Comparison of ENCODE assay signal across 13 cellular contexts in the genomic region with DNA sequence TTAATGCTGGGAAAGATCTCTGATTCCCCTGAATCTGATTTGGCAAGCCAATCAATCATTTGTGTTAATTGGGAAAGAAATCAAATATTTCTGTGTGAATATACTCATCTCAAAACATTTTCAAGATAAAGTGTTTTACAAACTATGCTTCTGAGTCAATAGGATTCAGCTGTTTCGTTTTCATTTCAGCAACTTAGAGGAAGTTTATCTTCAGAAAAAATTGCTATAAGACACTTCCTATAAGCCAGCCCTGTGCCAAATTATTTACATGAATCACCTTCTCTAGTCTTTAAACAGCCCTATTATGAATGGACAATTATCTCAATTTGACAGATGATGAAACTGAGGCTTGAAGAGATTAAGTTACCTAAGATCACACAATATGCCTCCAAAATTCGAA. TPM values are rescaled to one million over a fixed set of nuclear protein-coding genes. Genes with fewer than 3 reads are reported as not detected.
A peak's percentile ranks its signal among the peaks of the same experiment; 100 is the strongest.
DNase-seq lines count a peak whose midpoint lies in the region; ATAC-seq, FAIRE-seq and TF ChIP-seq lines count a peak whose summit lies in the region.
"Had no signal": no experiment of that assay in that cellular context is flagged by ENCODE, and none has a peak within 500 bp of the region (broad histone marks: within the 10 kb centered on the region; RNA-seq: fewer than 3 reads in every experiment).

No MANE protein-coding gene starts in this region.

- BruUV-seq in GM12878 (replicated peaks; lab: Mats Ljungman, UMichigan) = no TSS peak

- 25% methylated on average over 2 of the region's 2 CpGs for WGBS in GM12878 (ENCODE audit: insufficient coverage, insufficient replicate concordance, low lambda C conversion rate, missing lambda C conversion rate)
- 66 to 72% methylated on average over 2 of the region's 2 CpGs for WGBS in aorta, 2 donors

- H3K27ac ChIP-seq in CD8-positive, alpha-beta T cell (ENCODE audit: low read depth, low read length) = no peak overlapping the region
- H3K27ac ChIP-seq in GM12878 (ENCODE audit: control insufficient read depth, insufficient read depth) = 0 out of 2 replicates have a peak overlapping the region, but pooled peaks have one; percentile 9
- H3K27ac ChIP-seq in aorta (ENCODE audit: low read depth in 1 of 2, low read length in 2 of 2) = no peak overlapping the region
- H3K27ac ChIP-seq: testis had no signal

- no peak for ATAC-seq in CD8-positive, alpha-beta T cell
- ATAC-seq in HG03159 (IDR thresholded peaks at IDR 0.05; ENCODE audit: unreplicated experiment) = peak; percentile 76
- peak; percentile 61 for ATAC-seq in GM12878
- no peak for ATAC-seq in aorta (ENCODE audit: low FRiP score)

- no peaks in the 10 kb centered on the region for H3K36me3 Mint-ChIP-seq in CD8-positive, alpha-beta T cell
- H3K36me3 Mint-ChIP-seq: mesothelial cell of epicardium had no signal

- no peak for TF ChIP-seq RAD21 in GM12878 (IDR thresholded peaks at IDR 0.05; ENCODE audit: insufficient read depth, low read depth, low read length)

- no peaks in the 10 kb centered on the region for H3K27me3 ChIP-seq in CD8-positive, alpha-beta T cell (ENCODE audit: insufficient read depth, low read length)
- H3K27me3 ChIP-seq in GM12878 (replicated peaks in 1 of 2; ENCODE audit: control insufficient read depth in 2 of 2, insufficient read depth in 2 of 2, low read length in 1 of 2) (no peaks in the 10 kb centered on the region), aorta (ENCODE audit: control insufficient read depth in 1 of 2, insufficient read depth in 2 of 2, low read length in 1 of 2) (no peaks in the 10 kb centered on the region)
- H3K27me3 ChIP-seq: testis had no signal

- H4K20me1 ChIP-seq in GM12878 (ENCODE audit: control insufficient read depth, insufficient read depth) = no peaks in the 10 kb centered on the region

- SMC1A ChIA-PET in GM12878 (lab: Charles Lee; ENCODE audit: uncharacterized antibody, unreplicated experiment) = interaction anchor here (1.0 to 1.6 kb wide), 3 partner anchors 10 to 28 kb away, joined by 3 to 5 read pairs (median 4); no protein-coding TSS in a partner anchor

- no peaks in the 10 kb centered on the region for H3K27me3 Mint-ChIP-seq in CD8-positive, alpha-beta T cell (ENCODE audit: low read depth)

- TF ChIP-seq POLR2A in GM12878 (IDR thresholded peaks at IDR 0.05; ENCODE audit: low read depth, low read length) = no peak

- no peaks in the 10 kb centered on the region for H3K36me3 ChIP-seq in CD8-positive, alpha-beta T cell (ENCODE audit: insufficient read depth, low read length)
- H3K36me3 ChIP-seq in GM12878 (ENCODE audit: control insufficient read depth in 2 of 2, insufficient read depth in 2 of 2, low read length in 1 of 2) (no peaks in the 10 kb centered on the region), aorta (ENCODE audit: control insufficient read depth in 1 of 2, insufficient read depth in 2 of 2, low read length in 1 of 2) (no peaks in the 10 kb centered on the region)

- TF ChIP-seq EP300 in GM12878 (IDR thresholded peaks at IDR 0.05; ENCODE audit: borderline replicate concordance in 1 of 2, control insufficient read depth in 1 of 2, low read depth in 2 of 2, low read length in 2 of 2) = no peak

- peak overlapping the region; percentile 67 for H3K27ac Mint-ChIP-seq in CD8-positive, alpha-beta T cell
- H3K27ac Mint-ChIP-seq: mesothelial cell of epicardium had no signal

- in situ Hi-C loops in GM12878 (cut with MboI) = no loop called here

- H3K4me3 ChIP-seq in CD8-positive, alpha-beta T cell (ENCODE audit: low read depth, low read length) = no peak overlapping the region
- H3K4me3 ChIP-seq in GM12878 (peak overlapping the region; percentile 22; the same call in 1 of the 2 replicates), aorta (ENCODE audit: low read length in 2 of 2) (no peak overlapping the region)
- H3K4me3 ChIP-seq: smooth muscle cell, testis had no signal

- H3K9me3 ChIP-seq in CD8-positive, alpha-beta T cell (ENCODE audit: low read length) = no peaks in the 10 kb centered on the region
- H3K9me3 ChIP-seq in GM12878 (replicated peaks; ENCODE audit: control insufficient read depth, insufficient read depth, low read length) = no peaks in the 10 kb centered on the region
- H3K9me3 ChIP-seq in aorta (ENCODE audit: control insufficient read depth, low read length) = no peaks in the 10 kb centered on the region
- H3K9me3 ChIP-seq: testis had no signal

- H3K9me3 Mint-ChIP-seq in CD8-positive, alpha-beta T cell = no peaks in the 10 kb centered on the region
- H3K9me3 Mint-ChIP-seq: mesothelial cell of epicardium had no signal

- no peak for TF ChIP-seq CTCF in CD8-positive, alpha-beta T cell (IDR thresholded peaks at IDR 0.05)
- TF ChIP-seq CTCF in GM12878 (IDR thresholded peaks at IDR 0.05 in 2 of 3, conservative IDR thresholded peaks at IDR 0.05 in 1 of 3; ENCODE audit: control insufficient read depth in 2 of 3, extremely low read depth in 1 of 3, insufficient read depth in 1 of 3, low read depth in 3 of 3, low read length in 3 of 3) = no peak

- CTCF ChIA-PET in CD8-positive, alpha-beta T cell (lab: Charles Lee) = interaction anchor here (0.9 to 1.6 kb wide), 3 partner anchors 14 to 93 kb away, joined by 3 to 5 read pairs (median 3); no protein-coding TSS in a partner anchor
- CTCF ChIA-PET in GM12878 (lab: Yijun Ruan, JAX) = interaction anchor here (2.2 kb wide), 1 partner anchor 28 kb away, joined by 8 read pairs; no protein-coding TSS in a partner anchor

- H3K4me3 Mint-ChIP-seq in CD8-positive, alpha-beta T cell = peak overlapping the region; percentile 69
- H3K4me3 Mint-ChIP-seq: mesothelial cell of epicardium had no signal

- H3K79me2 ChIP-seq in GM12878 (ENCODE audit: control insufficient read depth, insufficient read depth, low read length) = no peaks in the 10 kb centered on the region

- H3K4me2 ChIP-seq in GM12878 (ENCODE audit: control insufficient read depth, insufficient read depth) = peak overlapping the region; percentile 61
- H3K4me2 ChIP-seq: smooth muscle cell had no signal

- H3K4me1 Mint-ChIP-seq in CD8-positive, alpha-beta T cell (ENCODE audit: low read depth) = peaks cover 22% of the 10 kb centered on the region

- DNase-seq in CD8-positive, alpha-beta T cell = no peak
- no peak for DNase-seq in GM12878 (ENCODE audit: low read depth, low spot score)
- no peak for DNase-seq in OCI-M2 (lab: John Stamatoyannopoulos, UW; ENCODE audit: unreplicated experiment)
- no peak for DNase-seq in GOT3 (lab: John Stamatoyannopoulos, UW)
- no peak for DNase-seq in aorta
- DNase-seq: DMS 273 treated with DMSO at 0.1 percent for 48 hours, NCI-H187 treated with DMSO at 0.1 percent for 48 hours, testis had no signal

- H2AFZ ChIP-seq in GM12878 (ENCODE audit: control insufficient read depth, low read depth, low read length) = peak overlapping the region; percentile 80

- intact Hi-C loops in CD8-positive, alpha-beta T cell (cut with DNase I, micrococcal nuclease) = no loop called here
- intact Hi-C loops in GM12878 (cut with micrococcal nuclease; ENCODE audit: unreplicated experiment) = no loop called here
- intact Hi-C loops in aorta (cut with DNase I) = no loop called here

- FAIRE-seq in GM12878 (lab: Jason Lieb, UNC) = no peak
- FAIRE-seq: astrocyte, frontal cortex had no signal

- RAD21 ChIA-PET in GM12878 (lab: Charles Lee; ENCODE audit: unreplicated experiment) = interaction anchor here (1.5 to 1.9 kb wide), 2 partner anchors 29 to 93 kb away, joined by 3 to 6 read pairs; no protein-coding TSS in a partner anchor

- peaks cover 12% of the 10 kb centered on the region for H3K4me1 ChIP-seq in CD8-positive, alpha-beta T cell (ENCODE audit: insufficient read depth, low read length)
- H3K4me1 ChIP-seq in GM12878 (ENCODE audit: control insufficient read depth, insufficient read depth, low read length) (peaks cover 10% of the 10 kb centered on the region), aorta (ENCODE audit: control insufficient read depth in 1 of 2, insufficient read depth in 2 of 2, low read length in 2 of 2) (no peaks in the 10 kb centered on the region)
- H3K4me1 ChIP-seq: testis had no signal

- POLR2A ChIA-PET in CD8-positive, alpha-beta T cell (lab: Charles Lee) = no interaction called here
- POLR2A ChIA-PET in GM12878 (lab: Charles Lee) = no interaction called here

- no peak overlapping the region for H3K9ac ChIP-seq in GM12878 (ENCODE audit: control insufficient read depth, insufficient read depth, low read length)

RNA-seq across cellular contexts. Expression of a gene that starts 10.9 kb away (rescaled TPM):
- total RNA-seq in CD8-positive, alpha-beta T cell = not detected
- total RNA-seq in GM12878 (2013; cell fraction: nucleolus; rRNA removed) = not detected in 2 replicates
- total RNA-seq in GM12878 (2014; rRNA removed) (not detected in 2 replicates), GM12878 (2014; rRNA removed; fragmentation: Illumina TruSeq; extraction: Trizol) (not detected in 2 replicates), GM12878 (2021) (not detected in 2 replicates), aorta (not detected)
- polyA plus RNA-seq in GM12878 (2011; ENCODE audit: low read depth) = not detected
- polyA plus RNA-seq in GM12878 (2011; rRNA removed) (not detected in 2 replicates), GM12878 (2014; fragmentation: Illumina TruSeq; extraction: Trizol) (not detected in 2 replicates), GM12878 (2014; fragmentation: Nextera tagmentation; extraction: Ambion mirVana) (not detected), GM12878 (2014; rRNA removed) (not detected in 2 replicates), GM12878 (2016; fragmentation: Nextera tagmentation; extraction: Ambion mirVana) (not detected), aorta (not detected)
- not detected in 2 replicates for polyA plus RNA-seq in GM12878 (2011; cell fraction: cytosol; rRNA removed)
- polyA plus RNA-seq in GM12878 (2011; cell fraction: nucleus; rRNA removed) = not detected in 2 replicates
- not detected in 2 replicates for polyA plus RNA-seq in GM12878 (2012)
- polyA minus RNA-seq in GM12878 (2011; rRNA and poly(A)+ RNA removed) = not detected in 2 replicates
- polyA minus RNA-seq in GM12878 (2011; cell fraction: cytosol; rRNA and poly(A)+ RNA removed) = not detected in 2 replicates
- not detected in 2 replicates for polyA minus RNA-seq in GM12878 (2011; cell fraction: nucleus; rRNA and poly(A)+ RNA removed)
- total RNA-seq: astrocyte, frontal cortex, mesothelial cell of epicardium, smooth muscle cell, testis had no signal
- polyA plus RNA-seq: smooth muscle cell had no signal

RNA-seq across cellular contexts. Expression of a gene that starts 19.6 kb away (rescaled TPM):
- not detected for total RNA-seq in CD8-positive, alpha-beta T cell
- not detected in 2 replicates for total RNA-seq in GM12878 (2013; cell fraction: nucleolus; rRNA removed)
- not detected in 2 replicates for total RNA-seq in GM12878 (2014; rRNA removed)
- not detected in 2 replicates for total RNA-seq in GM12878 (2014; rRNA removed; fragmentation: Illumina TruSeq; extraction: Trizol)
- not detected in 2 replicates for total RNA-seq in GM12878 (2021)
- polyA plus RNA-seq in GM12878 (2011; ENCODE audit: low read depth) = not detected
- polyA plus RNA-seq in GM12878 (2011; rRNA removed) = not detected in 2 replicates
- not detected in 2 replicates for polyA plus RNA-seq in GM12878 (2011; cell fraction: cytosol; rRNA removed)
- polyA plus RNA-seq in GM12878 (2011; cell fraction: nucleus; rRNA removed) = not detected in 2 replicates
- polyA plus RNA-seq in GM12878 (2012) = not detected in 2 replicates
- polyA plus RNA-seq in GM12878 (2014; fragmentation: Illumina TruSeq; extraction: Trizol) = not detected in 2 replicates
- polyA plus RNA-seq in GM12878 (2014; fragmentation: Nextera tagmentation; extraction: Ambion mirVana) = not detected
- not detected in 2 replicates for polyA plus RNA-seq in GM12878 (2014; rRNA removed)
- not detected for polyA plus RNA-seq in GM12878 (2016; fragmentation: Nextera tagmentation; extraction: Ambion mirVana)
- polyA minus RNA-seq in GM12878 (2011; rRNA and poly(A)+ RNA removed) = not detected in 2 replicates
- polyA minus RNA-seq in GM12878 (2011; cell fraction: cytosol; rRNA and poly(A)+ RNA removed) = not detected in 2 replicates
- not detected in 2 replicates for polyA minus RNA-seq in GM12878 (2011; cell fraction: nucleus; rRNA and poly(A)+ RNA removed)
- total RNA-seq in aorta = not detected
- polyA plus RNA-seq in aorta = not detected
- total RNA-seq: astrocyte, frontal cortex, mesothelial cell of epicardium, smooth muscle cell, testis had no signal
- polyA plus RNA-seq: smooth muscle cell had no signal

RNA-seq across cellular contexts. Expression of a gene that starts 48.4 kb away (rescaled TPM):
- total RNA-seq in CD8-positive, alpha-beta T cell = not detected
- not detected in 2 replicates for total RNA-seq in GM12878 (2013; cell fraction: nucleolus; rRNA removed)
- total RNA-seq in GM12878 (2014; rRNA removed) (not detected in 2 replicates), GM12878 (2014; rRNA removed; fragmentation: Illumina TruSeq; extraction: Trizol) (not detected in 2 replicates), GM12878 (2021) (not detected in 2 replicates), aorta (not detected)
- polyA plus RNA-seq in GM12878 (2011; ENCODE audit: low read depth) = not detected
- polyA plus RNA-seq in GM12878 (2011; rRNA removed) (not detected in 2 replicates), GM12878 (2014; fragmentation: Illumina TruSeq; extraction: Trizol) (not detected in 2 replicates), GM12878 (2014; fragmentation: Nextera tagmentation; extraction: Ambion mirVana) (not detected), GM12878 (2014; rRNA removed) (not detected in 2 replicates), GM12878 (2016; fragmentation: Nextera tagmentation; extraction: Ambion mirVana) (not detected), aorta (not detected)
- not detected in 2 replicates for polyA plus RNA-seq in GM12878 (2011; cell fraction: cytosol; rRNA removed)
- not detected in 2 replicates for polyA plus RNA-seq in GM12878 (2011; cell fraction: nucleus; rRNA removed)
- polyA plus RNA-seq in GM12878 (2012) = not detected in 2 replicates
- polyA minus RNA-seq in GM12878 (2011; rRNA and poly(A)+ RNA removed) = not detected in 2 replicates
- polyA minus RNA-seq in GM12878 (2011; cell fraction: cytosol; rRNA and poly(A)+ RNA removed) = not detected in 2 replicates
- not detected in 2 replicates for polyA minus RNA-seq in GM12878 (2011; cell fraction: nucleus; rRNA and poly(A)+ RNA removed)
- total RNA-seq: astrocyte, frontal cortex, mesothelial cell of epicardium, smooth muscle cell, testis had no signal
- polyA plus RNA-seq: smooth muscle cell had no signal

RNA-seq across cellular contexts. Expression of a gene that starts 52.6 kb away (rescaled TPM):
- 1 to 10 TPM; 1.9 to 2.6 TPM for total RNA-seq in CD8-positive, alpha-beta T cell
- 6.7 and 9.2 TPM in 2 replicates for total RNA-seq in GM12878 (2013; cell fraction: nucleolus; rRNA removed)
- total RNA-seq in GM12878 (2014; rRNA removed) (1.0 and 1.4 TPM in 2 replicates), GM12878 (2014; rRNA removed; fragmentation: Illumina TruSeq; extraction: Trizol) (1.4 and 1.8 TPM in 2 replicates), GM12878 (2021) (7.4 and 8.4 TPM in 2 replicates), aorta (10 to 100 TPM in 1 of 2 donors, 1 to 10 TPM in 1; 4.6 to 11.1 TPM)
- polyA plus RNA-seq in GM12878 (2011; ENCODE audit: low read depth) = 4.5 TPM
- polyA plus RNA-seq in GM12878 (2011; rRNA removed) (3.2 and 4.3 TPM in 2 replicates), GM12878 (2014; fragmentation: Illumina TruSeq; extraction: Trizol) (5.5 and 8.0 TPM in 2 replicates), GM12878 (2014; fragmentation: Nextera tagmentation; extraction: Ambion mirVana) (1 to 10 TPM; 2.3 to 2.4 TPM), GM12878 (2014; rRNA removed) (8.6 and 9.0 TPM in 2 replicates), GM12878 (2016; fragmentation: Nextera tagmentation; extraction: Ambion mirVana) (1 to 10 TPM; 7.5 to 7.9 TPM), aorta (1 to 10 TPM; 5.3 to 5.6 TPM)
- polyA plus RNA-seq in GM12878 (2011; cell fraction: cytosol; rRNA removed) = 2.7 and 3.7 TPM in 2 replicates
- polyA plus RNA-seq in GM12878 (2011; cell fraction: nucleus; rRNA removed) = 4.7 and 6.5 TPM in 2 replicates
- polyA plus RNA-seq in GM12878 (2012) = 5.0 and 6.3 TPM in 2 replicates
- polyA minus RNA-seq in GM12878 (2011; rRNA and poly(A)+ RNA removed) = 1.7 and 1.8 TPM in 2 replicates
- 1.2 TPM in 1 of 2 replicates, not detected in the other for polyA minus RNA-seq in GM12878 (2011; cell fraction: cytosol; rRNA and poly(A)+ RNA removed)
- 1.5 and 1.7 TPM in 2 replicates for polyA minus RNA-seq in GM12878 (2011; cell fraction: nucleus; rRNA and poly(A)+ RNA removed)

RNA-seq across cellular contexts. Expression of a gene that starts 59.5 kb away (rescaled TPM):
- 10 to 100 TPM; 21.8 to 22.0 TPM for total RNA-seq in CD8-positive, alpha-beta T cell
- total RNA-seq in GM12878 (2013; cell fraction: nucleolus; rRNA removed) = 6.2 and 7.2 TPM in 2 replicates
- total RNA-seq in GM12878 (2014; rRNA removed) (36.1 TPM in 2 replicates), GM12878 (2014; rRNA removed; fragmentation: Illumina TruSeq; extraction: Trizol) (13.8 and 15.3 TPM in 2 replicates), GM12878 (2021) (31.9 and 32.8 TPM in 2 replicates), aorta (10 to 100 TPM; 12.9 to 13.7 TPM)
- polyA plus RNA-seq in GM12878 (2011; ENCODE audit: low read depth) = 9.0 TPM
- polyA plus RNA-seq in GM12878 (2011; rRNA removed) (31.3 and 33.1 TPM in 2 replicates), GM12878 (2014; fragmentation: Illumina TruSeq; extraction: Trizol) (20.2 and 21.9 TPM in 2 replicates), GM12878 (2014; fragmentation: Nextera tagmentation; extraction: Ambion mirVana) (10 to 100 TPM in 1 of 2 experiments, 1 to 10 TPM in 1; 5.3 to 10.8 TPM), GM12878 (2014; rRNA removed) (32.1 and 33.5 TPM in 2 replicates), GM12878 (2016; fragmentation: Nextera tagmentation; extraction: Ambion mirVana) (10 to 100 TPM in 1 of 2 experiments, 1 to 10 TPM in 1; 7.7 to 14.1 TPM), aorta (1 to 10 TPM; 7.7 to 9.3 TPM)
- polyA plus RNA-seq in GM12878 (2011; cell fraction: cytosol; rRNA removed) = 26.4 and 31.8 TPM in 2 replicates
- 25.3 and 26.7 TPM in 2 replicates for polyA plus RNA-seq in GM12878 (2011; cell fraction: nucleus; rRNA removed)
- 16.8 and 18.4 TPM in 2 replicates for polyA plus RNA-seq in GM12878 (2012)
- 13.9 and 21.8 TPM in 2 replicates for polyA minus RNA-seq in GM12878 (2011; rRNA and poly(A)+ RNA removed)
- 12.0 and 12.3 TPM in 2 replicates for polyA minus RNA-seq in GM12878 (2011; cell fraction: cytosol; rRNA and poly(A)+ RNA removed)
- polyA minus RNA-seq in GM12878 (2011; cell fraction: nucleus; rRNA and poly(A)+ RNA removed) = 9.3 and 13.9 TPM in 2 replicates

Comparison
In these comparisons a context has a peak if more than half of its experiments do, and no peak if none do; other contexts are left out.
1. ATAC-seq: peak in HG03159 (single experiment) and GM12878 (single experiment); none in CD8-positive, alpha-beta T cell (single experiment) and aorta (single experiment).